ENCODE assay signal across 6 cellular contexts in the genomic region with DNA sequence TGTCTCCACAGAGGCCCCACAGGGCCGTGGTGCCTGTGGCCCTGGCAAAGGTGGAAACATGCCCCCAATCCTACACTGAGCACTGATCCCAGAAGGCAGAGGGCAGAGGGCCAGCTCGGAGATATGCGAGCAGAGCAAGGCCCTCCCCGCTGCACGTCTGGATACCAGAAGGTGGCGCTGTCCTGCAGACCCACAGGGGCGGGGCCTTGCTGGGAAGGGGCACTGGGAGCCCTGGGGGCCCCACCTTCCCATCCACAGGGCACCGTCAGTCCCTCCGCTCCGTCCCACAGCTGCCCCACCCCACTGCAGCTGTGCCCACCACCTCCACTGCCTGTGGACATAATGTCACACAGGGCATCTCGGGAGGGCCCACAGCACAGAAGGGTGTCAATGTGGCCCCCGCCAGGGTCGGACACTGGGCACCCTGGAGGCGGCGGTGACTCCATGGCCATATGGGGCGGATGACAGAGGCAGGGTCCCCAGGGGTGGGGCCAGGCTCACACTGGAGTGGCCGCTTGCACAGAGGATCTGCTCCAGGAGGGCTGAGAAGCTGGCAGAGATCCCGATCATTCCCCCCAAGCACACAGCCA. TPM values are rescaled to one million over a fixed set of nuclear protein-coding genes. Genes with fewer than 3 reads are reported as not detected.
DNase-seq lines count a peak whose midpoint lies in the region; ATAC-seq, FAIRE-seq and TF ChIP-seq lines count a peak whose summit lies in the region.

No MANE protein-coding gene starts in this region.

- H3K27me3 Mint-ChIP-seq in naive thymus-derived CD8-positive, alpha-beta T cell: peaks cover 2 to 19% (median 9%) of the 10 kb centered on the region in 5 donors

- no peak overlapping the region for H3K4me3 Mint-ChIP-seq in naive thymus-derived CD8-positive, alpha-beta T cell

- H3K36me3 Mint-ChIP-seq in naive thymus-derived CD8-positive, alpha-beta T cell: peaks cover 0 to 2% (median 0%) of the 10 kb centered on the region in 3 donors

- no peak for FAIRE-seq in GM12892 (lab: Jason Lieb, UNC)

- H3K4me1 Mint-ChIP-seq in naive thymus-derived CD8-positive, alpha-beta T cell: peaks cover 0 to 20% (median 10%) of the 10 kb centered on the region in 4 donors

- no peak overlapping the region for H3K27ac Mint-ChIP-seq in naive thymus-derived CD8-positive, alpha-beta T cell

- no peak overlapping the region for H3K4me3 ChIP-seq in cardiac fibroblast (replicated peaks in 1 of 2; ENCODE audit: low read depth in 2 of 2, low read length in 2 of 2)

- H3K9me3 Mint-ChIP-seq in naive thymus-derived CD8-positive, alpha-beta T cell: no peaks in the 10 kb centered on the region

- DNase-seq in ELR (ENCODE audit: low read depth) (peak; percentile 69), NCI-H2171 (lab: John Stamatoyannopoulos, UW) (peak; percentile 14), cardiac fibroblast (ENCODE audit: low read depth in 2 of 2) (peak; percentile 70 to 81), GM12892 (ENCODE audit: insufficient read length) (no peak)
- DNase-seq in naive thymus-derived CD8-positive, alpha-beta T cell: peak in 2 of 10 donors; percentile 31 to 36

- POLR2A ChIA-PET in naive thymus-derived CD8-positive, alpha-beta T cell (lab: Charles Lee): interaction anchor here (0.6 kb wide), 1 partner anchor 20 kb away, joined by 3 read pairs; no protein-coding TSS in a partner anchor

- TF ChIP-seq CTCF in cardiac fibroblast (IDR thresholded peaks at IDR 0.05; ENCODE audit: low read depth, low read length): peak; percentile 85

- ATAC-seq in naive thymus-derived CD8-positive, alpha-beta T cell: peak; percentile 16 to 21
- no peak for ATAC-seq in HG03378 (IDR thresholded peaks at IDR 0.05; ENCODE audit: unreplicated experiment)

- no peak for TF ChIP-seq POLR2A in GM12892 (IDR thresholded peaks at IDR 0.05; ENCODE audit: low read depth, low read length)

RNA-seq across cellular contexts. Expression of a gene that starts 4.9 kb away (rescaled TPM):
- total RNA-seq in naive thymus-derived CD8-positive, alpha-beta T cell: 1 to 10 TPM; 2.0 to 3.7 TPM
- under 1 TPM in 2 of 3 donors, not detected in 1; 0.30 to 0.38 TPM for polyA plus RNA-seq in naive thymus-derived CD8-positive, alpha-beta T cell
- not detected for polyA plus RNA-seq in GM12892 (2012; ENCODE audit: missing spikeins)

RNA-seq across cellular contexts. Expression of a gene that starts 9.7 kb away (rescaled TPM):
- 10 to 100 TPM; 34.9 to 35.6 TPM for total RNA-seq in naive thymus-derived CD8-positive, alpha-beta T cell
- 10 to 100 TPM in 1 of 3 donors, 1 to 10 TPM in 2; 3.1 to 13.9 (median 7.5) TPM for polyA plus RNA-seq in naive thymus-derived CD8-positive, alpha-beta T cell
- polyA plus RNA-seq in GM12892 (2012; ENCODE audit: missing spikeins): 14.0 TPM

RNA-seq across cellular contexts. Expression of a gene that starts 10.0 kb away (rescaled TPM):
- total RNA-seq in naive thymus-derived CD8-positive, alpha-beta T cell: 100 to 1,000 TPM; 146 to 155 TPM
- polyA plus RNA-seq in naive thymus-derived CD8-positive, alpha-beta T cell: 100 to 1,000 TPM; 420 to 468 (median 462) TPM
- polyA plus RNA-seq in GM12892 (2012; ENCODE audit: missing spikeins): 693 TPM

RNA-seq across cellular contexts. Expression of a gene that starts 21.6 kb away (rescaled TPM):
- total RNA-seq in naive thymus-derived CD8-positive, alpha-beta T cell: 10 to 100 TPM; 45.6 to 49.3 TPM
- 1 to 10 TPM; 3.4 to 4.4 (median 3.9) TPM for polyA plus RNA-seq in naive thymus-derived CD8-positive, alpha-beta T cell
- 23.3 TPM for polyA plus RNA-seq in GM12892 (2012; ENCODE audit: missing spikeins)

RNA-seq across cellular contexts. Expression of a gene that starts 58.7 kb away (rescaled TPM):
- total RNA-seq in naive thymus-derived CD8-positive, alpha-beta T cell: 10 to 100 TPM; 20.7 to 24.7 TPM
- 10 to 100 TPM; 21.5 to 26.3 (median 25.4) TPM for polyA plus RNA-seq in naive thymus-derived CD8-positive, alpha-beta T cell
- 1.0 TPM for polyA plus RNA-seq in GM12892 (2012; ENCODE audit: missing spikeins)
